ENCODE assay signal across 8 cellular contexts in the genomic region with DNA sequence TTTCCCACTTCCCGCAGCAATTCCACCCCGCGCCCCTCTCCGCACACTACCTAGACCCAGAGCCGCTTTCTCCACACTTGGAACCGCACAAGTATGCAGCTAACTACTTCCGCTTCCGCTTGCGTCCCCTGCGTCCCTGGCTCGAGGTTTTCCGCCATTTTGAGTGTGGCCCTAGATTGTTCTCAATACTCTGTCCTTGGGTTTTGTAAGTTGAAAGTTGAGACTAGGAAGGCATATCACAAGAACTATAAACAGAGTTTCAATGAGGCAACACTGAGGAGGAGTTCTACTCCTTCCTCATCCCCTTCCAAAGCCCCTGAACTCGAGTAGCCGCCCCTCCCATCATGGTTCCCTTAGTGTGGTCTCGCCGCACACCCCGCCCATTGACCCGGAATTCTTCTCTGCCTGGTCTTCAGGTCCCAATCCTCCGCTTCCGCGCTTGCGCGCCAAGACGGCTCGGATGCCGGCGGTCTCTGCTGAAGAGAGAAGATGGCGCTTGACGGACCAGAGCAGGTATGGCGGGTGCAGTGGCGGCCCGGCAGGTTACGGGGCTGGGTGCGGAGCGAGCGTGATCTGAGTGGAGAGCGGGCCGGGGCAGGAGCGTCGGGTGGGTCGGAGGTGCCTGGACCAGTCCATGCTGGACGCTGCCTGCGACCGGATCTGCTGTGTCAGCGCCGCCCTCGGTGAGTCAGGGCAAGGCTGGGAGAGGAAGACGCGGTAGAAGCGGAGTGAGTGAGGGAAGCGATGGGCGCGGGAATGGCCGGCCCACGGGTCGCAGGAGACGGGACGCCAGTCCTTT. TPM values are rescaled to one million over a fixed set of nuclear protein-coding genes. Genes with fewer than 3 reads are reported as not detected.
DNase-seq lines count a peak whose midpoint lies in the region; ATAC-seq and TF ChIP-seq lines count a peak whose summit lies in the region.

A gene with protein sequence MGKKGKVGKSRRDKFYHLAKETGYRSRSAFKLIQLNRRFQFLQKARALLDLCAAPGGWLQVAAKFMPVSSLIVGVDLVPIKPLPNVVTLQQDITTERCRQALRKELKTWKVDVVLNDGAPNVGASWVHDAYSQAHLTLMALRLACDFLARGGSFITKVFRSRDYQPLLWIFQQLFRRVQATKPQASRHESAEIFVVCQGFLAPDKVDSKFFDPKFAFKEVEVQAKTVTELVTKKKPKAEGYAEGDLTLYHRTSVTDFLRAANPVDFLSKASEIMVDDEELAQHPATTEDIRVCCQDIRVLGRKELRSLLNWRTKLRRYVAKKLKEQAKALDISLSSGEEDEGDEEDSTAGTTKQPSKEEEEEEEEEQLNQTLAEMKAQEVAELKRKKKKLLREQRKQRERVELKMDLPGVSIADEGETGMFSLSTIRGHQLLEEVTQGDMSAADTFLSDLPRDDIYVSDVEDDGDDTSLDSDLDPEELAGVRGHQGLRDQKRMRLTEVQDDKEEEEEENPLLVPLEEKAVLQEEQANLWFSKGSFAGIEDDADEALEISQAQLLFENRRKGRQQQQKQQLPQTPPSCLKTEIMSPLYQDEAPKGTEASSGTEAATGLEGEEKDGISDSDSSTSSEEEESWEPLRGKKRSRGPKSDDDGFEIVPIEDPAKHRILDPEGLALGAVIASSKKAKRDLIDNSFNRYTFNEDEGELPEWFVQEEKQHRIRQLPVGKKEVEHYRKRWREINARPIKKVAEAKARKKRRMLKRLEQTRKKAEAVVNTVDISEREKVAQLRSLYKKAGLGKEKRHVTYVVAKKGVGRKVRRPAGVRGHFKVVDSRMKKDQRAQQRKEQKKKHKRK (minus strand): TSS at position 662 of the 799 bp plus-strand sequence. CDS start 761 bp downstream, outside the sequence.
TSS of gene PSMC5 (plus strand) at position 430 of the 799 bp plus-strand sequence. CDS start at position 490, 60 bp downstream.

- peaks cover 92% of the 10 kb centered on the region for H3K79me2 ChIP-seq in Loucy (ENCODE audit: insufficient read depth, low read length)

- no peaks in the 10 kb centered on the region for H3K27me3 ChIP-seq in H7 (ENCODE audit: control insufficient read depth, insufficient read depth, low read length)
- H3K27me3 ChIP-seq in Loucy (ENCODE audit: insufficient read depth, low read length, poor library complexity, severe bottlenecking): no peaks in the 10 kb centered on the region

- peak; percentile 86 for TF ChIP-seq POLR2A in Raji (IDR thresholded peaks at IDR 0.05; ENCODE audit: insufficient read depth, low read depth, low read length)

- H3K4me1 ChIP-seq in Loucy (ENCODE audit: insufficient read depth, low read length, poor library complexity, severe bottlenecking): peaks cover 75% of the 10 kb centered on the region

- H3K9me3 Mint-ChIP-seq in nephron progenitor cell: no peaks in the 10 kb centered on the region
- no peaks in the 10 kb centered on the region for H3K9me3 Mint-ChIP-seq in stimulated activated naive CD8-positive, alpha-beta T cell treated with anti-CD3 and anti-CD28 coated beads, Interleukin-15, amount 100 ng/mL, for 72 hours

- in situ Hi-C loops in G401 (cut with HindIII; ENCODE audit: low sequenced_read_pairs): no loop called here

- peak within 1 kb of the TSS; percentile 89 for H3K9ac ChIP-seq in Loucy (ENCODE audit: low read depth, low read length, poor library complexity, severe bottlenecking)

- H3F3A ChIP-seq in Loucy (ENCODE audit: low read depth): no peaks in the 10 kb centered on the region; the same call in 1 of the 2 replicates

- peak within 1 kb of the TSS; percentile 82 for H3K4me2 ChIP-seq in Loucy (ENCODE audit: low read depth, low read length, poor library complexity, severe bottlenecking)

- no peaks in the 10 kb centered on the region for H3K9me2 ChIP-seq in Loucy (replicated peaks; ENCODE audit: low read depth, low read length)

- H3K4me3 ChIP-seq in H7 (ENCODE audit: insufficient read depth, low read depth, low read length) (peak within 1 kb of the TSS; percentile 96), Loucy (ENCODE audit: low read length, poor library complexity, severe bottlenecking) (peak within 1 kb of the TSS; percentile 87)

- peak within 1 kb of the TSS; percentile 100 for H3K27ac Mint-ChIP-seq in nephron progenitor cell
- H3K27ac Mint-ChIP-seq in stimulated activated naive CD8-positive, alpha-beta T cell treated with anti-CD3 and anti-CD28 coated beads, Interleukin-15, amount 100 ng/mL, for 72 hours: peak within 1 kb of the TSS; percentile 99 to 100

- peak; percentile 93 for ATAC-seq in stimulated activated naive CD8-positive, alpha-beta T cell treated with anti-CD3 and anti-CD28 coated beads, Interleukin-15, amount 100 ng/mL, for 72 hours

- H3K36me3 Mint-ChIP-seq in nephron progenitor cell (ENCODE audit: low read depth): peaks cover 58% of the 10 kb centered on the region

- no peaks in the 10 kb centered on the region for H3K9me3 ChIP-seq in Loucy (ENCODE audit: insufficient read depth, low read depth, low read length)

- H2AFZ ChIP-seq in Loucy (ENCODE audit: low read length): peak within 1 kb of the TSS; percentile 98

- peak; percentile 61 for TF ChIP-seq CTCF in Loucy (conservative IDR thresholded peaks at IDR 0.05; ENCODE audit: low read length)
- peak; percentile 45 for TF ChIP-seq CTCF in nephron progenitor cell (IDR thresholded peaks at IDR 0.05)

- H3K36me3 ChIP-seq in H7 (replicated peaks; ENCODE audit: control insufficient read depth, insufficient read depth, low read length): peaks cover 56% of the 10 kb centered on the region
- H3K36me3 ChIP-seq in Loucy (ENCODE audit: insufficient read depth, low read length): peaks cover 58% of the 10 kb centered on the region

- DNase-seq in G401 (ENCODE audit: low spot score) (peak; percentile 99), H7 (peak; percentile 95), fibroblast of the conjunctiva (ENCODE audit: low read depth) (peak; percentile 86), nephron progenitor cell (peak; percentile 93)
- peak; percentile 95 for DNase-seq in activated effector memory CD4-positive, alpha-beta T cell treated with Interleukin-2 at 50 U/mL for 16 hours
- DNase-seq in stimulated activated naive CD8-positive, alpha-beta T cell treated with anti-CD3 and anti-CD28 coated beads, Interleukin-15, amount 100 ng/mL, for 72 hours: peak; percentile 94 to 95

- H3K4me1 Mint-ChIP-seq in nephron progenitor cell: peaks cover 49% of the 10 kb centered on the region
- peaks cover 81% of the 10 kb centered on the region for H3K4me1 Mint-ChIP-seq in stimulated activated naive CD8-positive, alpha-beta T cell treated with anti-CD3 and anti-CD28 coated beads, Interleukin-15, amount 100 ng/mL, for 72 hours

- H3K27me3 Mint-ChIP-seq in nephron progenitor cell (ENCODE audit: low read depth, poor library complexity): peaks cover 5% of the 10 kb centered on the region
- no peaks in the 10 kb centered on the region for H3K27me3 Mint-ChIP-seq in stimulated activated naive CD8-positive, alpha-beta T cell treated with anti-CD3 and anti-CD28 coated beads, Interleukin-15, amount 100 ng/mL, for 72 hours

- peaks cover 36% of the 10 kb centered on the region for H4K20me1 ChIP-seq in Loucy (ENCODE audit: insufficient read depth, low read length, poor library complexity, severe bottlenecking)

- H3K4me3 Mint-ChIP-seq in nephron progenitor cell: peak within 1 kb of the TSS; percentile 99
- H3K4me3 Mint-ChIP-seq in stimulated activated naive CD8-positive, alpha-beta T cell treated with anti-CD3 and anti-CD28 coated beads, Interleukin-15, amount 100 ng/mL, for 72 hours: peak within 1 kb of the TSS; percentile 93 to 95

RNA-seq across cellular contexts. Expression of the first gene that starts in this region (rescaled TPM):
- 58.2 and 71.0 TPM in 2 replicates for total RNA-seq in G401 (2014; rRNA removed; shearing (Covaris generic))
- total RNA-seq in H7 (2014; rRNA removed; shearing (Covaris generic)): 30.0 and 54.1 TPM in 2 replicates

RNA-seq across cellular contexts. Expression of gene PSMC5, which starts in this region (rescaled TPM):
- total RNA-seq in G401 (2014; rRNA removed; shearing (Covaris generic)): 114 and 133 TPM in 2 replicates
- total RNA-seq in H7 (2014; rRNA removed; shearing (Covaris generic)): 29.9 and 34.9 TPM in 2 replicates

Comparison
In these comparisons a context has a peak if more than half of its experiments do, and no peak if none do; other contexts are left out.
1. Peak in every context shown above with its lines: DNase-seq, ATAC-seq and H3K4me3 ChIP-seq.